In the genomic region with DNA sequence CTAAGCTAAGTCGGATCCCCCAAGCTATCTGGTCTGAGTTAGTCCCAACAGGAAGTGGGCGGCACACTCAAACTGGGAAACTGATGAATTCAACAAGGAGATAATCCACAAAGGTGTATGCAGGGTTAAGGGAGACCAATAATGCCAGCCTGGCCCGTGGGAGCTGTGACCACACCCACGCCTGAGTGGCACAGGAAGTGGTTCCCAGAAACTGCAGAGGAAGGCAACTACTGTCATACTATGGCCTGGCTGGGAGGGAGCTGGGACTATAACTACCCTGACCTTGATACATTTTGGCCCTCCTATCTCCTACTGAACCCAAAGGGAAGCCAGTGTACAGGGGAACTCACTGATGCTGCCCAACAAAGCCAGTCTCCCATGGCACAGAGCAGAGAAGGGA, we compare ENCODE assay signal across 20 cellular contexts.
"Had no signal": no experiment of that assay in that cellular context is flagged by ENCODE, and none has a peak within 500 bp of the region (broad histone marks: within the 10 kb centered on the region; RNA-seq: fewer than 3 reads in every experiment).

No MANE protein-coding gene starts in this region.

- H3K4me1 ChIP-seq: esophagus muscularis mucosa, parathyroid adenoma, tibial nerve, vagina had no signal

- H3K79me2 ChIP-seq: hepatocyte, parathyroid adenoma had no signal

- H3K4me3 ChIP-seq: esophagus muscularis mucosa, hepatocyte, mucosa of descending colon, tibial nerve, vagina had no signal

- H3K27ac ChIP-seq: brain microvascular endothelial cell, esophagus muscularis mucosa, hepatocyte, neutrophil, parathyroid adenoma, tibial nerve, vagina, WERI-Rb-1 had no signal

- H3K27me3 ChIP-seq: brain microvascular endothelial cell, esophagus muscularis mucosa, hepatocyte, neutrophil, tibial nerve, vagina had no signal

- DNase-seq: activated CD4-positive, alpha-beta T cell treated with anti-CD3 and anti-CD28 coated beads for 4 hours; activated effector memory CD4-positive, alpha-beta T cell treated with anti-CD3 and anti-CD28 coated beads, Interleukin-2, amount 50 U/mL, for 16 hours; activated T-cell treated with anti-CD3 and anti-CD28 coated beads, Interleukin-2, amount 50 U/mL, for 1 hour; anterior cingulate cortex; brain microvascular endothelial cell; cortex of kidney; effector CD4-positive, alpha-beta T cell; mucosa of descending colon; naive thymus-derived CD8-positive, alpha-beta T cell; SW 1271; WERI-Rb-1 had no signal

- H3K9me3 Mint-ChIP-seq: naive thymus-derived CD8-positive, alpha-beta T cell; stimulated activated memory B cell treated with anti-CD40 and anti-IgM and Interleukin-4, amounts not matched to agents 10 μg/mL and 1 μg/mL and 100 μg/mL, for 72 hours had no signal

- H3K4me2 ChIP-seq: hepatocyte had no signal

- ATAC-seq: left lobe of liver; mucosa of descending colon; naive thymus-derived CD8-positive, alpha-beta T cell; stimulated activated memory B cell treated with anti-CD40 and anti-IgM and Interleukin-4, amounts not matched to agents 10 μg/mL and 1 μg/mL and 100 μg/mL, for 72 hours had no signal

- H3K36me3 ChIP-seq: brain microvascular endothelial cell, esophagus muscularis mucosa, neutrophil, tibial nerve, vagina, WERI-Rb-1 had no signal

- H3K4me1 Mint-ChIP-seq: stimulated activated memory B cell treated with anti-CD40 and anti-IgM and Interleukin-4, amounts not matched to agents 10 μg/mL and 1 μg/mL and 100 μg/mL, for 72 hours had no signal

- H3K9ac ChIP-seq: parathyroid adenoma had no signal

- H3K36me3 Mint-ChIP-seq: activated naive CD8-positive, alpha-beta T cell; naive thymus-derived CD8-positive, alpha-beta T cell; stimulated activated memory B cell treated with anti-CD40 and anti-IgM and Interleukin-4, amounts not matched to agents 10 μg/mL and 1 μg/mL and 100 μg/mL, for 72 hours had no signal

- H3K9me3 ChIP-seq: esophagus muscularis mucosa, mucosa of descending colon, neutrophil, tibial nerve, vagina had no signal

- H3K27ac Mint-ChIP-seq: activated naive CD8-positive, alpha-beta T cell; stimulated activated memory B cell treated with anti-CD40 and anti-IgM and Interleukin-4, amounts not matched to agents 10 μg/mL and 1 μg/mL and 100 μg/mL, for 72 hours had no signal

- H3K4me3 Mint-ChIP-seq: activated naive CD8-positive, alpha-beta T cell; naive thymus-derived CD8-positive, alpha-beta T cell; stimulated activated memory B cell treated with anti-CD40 and anti-IgM and Interleukin-4, amounts not matched to agents 10 μg/mL and 1 μg/mL and 100 μg/mL, for 72 hours had no signal
